In genomic region chr1:52552236-52552504, GRCh38 we compare ENCODE assay signal across 1 cellular context.
A peak's percentile ranks its signal among the peaks of the same experiment; 100 is the strongest.
TF ChIP-seq lines count a peak whose summit lies in the region.

No MANE protein-coding gene starts in this region.

TF ChIP-seq in GM12878, 131 proteins besides CTCF, POLR2A, EP300 and RAD21 (continued from another document):
- no peak for TF ChIP-seq ZNF217 (IDR thresholded peaks at IDR 0.05)
- TF ChIP-seq CHD2 (IDR thresholded peaks at IDR 0.05; ENCODE audit: borderline replicate concordance, low read depth, low read length) = peak; percentile 44; the same call in 1 of the 2 replicates
- no peak for TF ChIP-seq BCL11A (IDR thresholded peaks at IDR 0.05; ENCODE audit: low read depth, low read length)
- TF ChIP-seq, protein P1, sequence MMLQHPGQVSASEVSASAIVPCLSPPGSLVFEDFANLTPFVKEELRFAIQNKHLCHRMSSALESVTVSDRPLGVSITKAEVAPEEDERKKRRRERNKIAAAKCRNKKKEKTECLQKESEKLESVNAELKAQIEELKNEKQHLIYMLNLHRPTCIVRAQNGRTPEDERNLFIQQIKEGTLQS (IDR thresholded peaks at IDR 0.05; ENCODE audit: borderline replicate concordance, extremely low read depth, low read depth, low read length) = no peak
- TF ChIP-seq, protein P2, sequence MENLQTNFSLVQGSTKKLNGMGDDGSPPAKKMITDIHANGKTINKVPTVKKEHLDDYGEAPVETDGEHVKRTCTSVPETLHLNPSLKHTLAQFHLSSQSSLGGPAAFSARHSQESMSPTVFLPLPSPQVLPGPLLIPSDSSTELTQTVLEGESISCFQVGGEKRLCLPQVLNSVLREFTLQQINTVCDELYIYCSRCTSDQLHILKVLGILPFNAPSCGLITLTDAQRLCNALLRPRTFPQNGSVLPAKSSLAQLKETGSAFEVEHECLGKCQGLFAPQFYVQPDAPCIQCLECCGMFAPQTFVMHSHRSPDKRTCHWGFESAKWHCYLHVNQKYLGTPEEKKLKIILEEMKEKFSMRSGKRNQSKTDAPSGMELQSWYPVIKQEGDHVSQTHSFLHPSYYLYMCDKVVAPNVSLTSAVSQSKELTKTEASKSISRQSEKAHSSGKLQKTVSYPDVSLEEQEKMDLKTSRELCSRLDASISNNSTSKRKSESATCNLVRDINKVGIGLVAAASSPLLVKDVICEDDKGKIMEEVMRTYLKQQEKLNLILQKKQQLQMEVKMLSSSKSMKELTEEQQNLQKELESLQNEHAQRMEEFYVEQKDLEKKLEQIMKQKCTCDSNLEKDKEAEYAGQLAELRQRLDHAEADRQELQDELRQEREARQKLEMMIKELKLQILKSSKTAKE (IDR thresholded peaks at IDR 0.05; ENCODE audit: low read depth, poor library complexity, severe bottlenecking) = peak; percentile 31
- TF ChIP-seq TAF1 (IDR thresholded peaks at IDR 0.05; ENCODE audit: borderline replicate concordance, low read depth, low read length) = peak; percentile 46; the same call in 1 of the 2 replicates
- TF ChIP-seq, protein P3, sequence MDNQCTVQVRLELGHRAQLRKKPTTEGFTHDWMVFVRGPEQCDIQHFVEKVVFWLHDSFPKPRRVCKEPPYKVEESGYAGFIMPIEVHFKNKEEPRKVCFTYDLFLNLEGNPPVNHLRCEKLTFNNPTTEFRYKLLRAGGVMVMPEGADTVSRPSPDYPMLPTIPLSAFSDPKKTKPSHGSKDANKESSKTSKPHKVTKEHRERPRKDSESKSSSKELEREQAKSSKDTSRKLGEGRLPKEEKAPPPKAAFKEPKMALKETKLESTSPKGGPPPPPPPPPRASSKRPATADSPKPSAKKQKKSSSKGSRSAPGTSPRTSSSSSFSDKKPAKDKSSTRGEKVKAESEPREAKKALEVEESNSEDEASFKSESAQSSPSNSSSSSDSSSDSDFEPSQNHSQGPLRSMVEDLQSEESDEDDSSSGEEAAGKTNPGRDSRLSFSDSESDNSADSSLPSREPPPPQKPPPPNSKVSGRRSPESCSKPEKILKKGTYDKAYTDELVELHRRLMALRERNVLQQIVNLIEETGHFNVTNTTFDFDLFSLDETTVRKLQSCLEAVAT (IDR thresholded peaks at IDR 0.05) = 0 out of 2 replicates have a peak, but pooled peaks have one; percentile 9
- 0 out of 2 replicates have a peak, but pooled peaks have one; percentile 33 for TF ChIP-seq YY1 (IDR thresholded peaks at IDR 0.05; ENCODE audit: low read depth, low read length)
- TF ChIP-seq POLR2AphosphoS5 (IDR thresholded peaks at IDR 0.05; ENCODE audit: low read length) = no peak
- 0 out of 2 replicates have a peak, but pooled peaks have one; percentile 51 for TF ChIP-seq CREB1 (IDR thresholded peaks at IDR 0.05; ENCODE audit: low read depth)
- TF ChIP-seq BHLHE40 (IDR thresholded peaks at IDR 0.05; ENCODE audit: borderline replicate concordance in 1 of 2, low read depth in 2 of 2, low read length in 1 of 2) = 0 out of 4 replicates have a peak, but pooled peaks have one; percentile 8 to 40
- no peak for TF ChIP-seq CHD1 (IDR thresholded peaks at IDR 0.05; ENCODE audit: low read depth, low read length)
- peak; percentile 58; the same call in 1 of the 2 replicates for TF ChIP-seq MXI1 (IDR thresholded peaks at IDR 0.05; ENCODE audit: low read depth, low read length)
- TF ChIP-seq CBFB (IDR thresholded peaks at IDR 0.05; ENCODE audit: low read depth) = peak; percentile 48; the same call in 1 of the 2 replicates
- TF ChIP-seq POU2F2 (IDR thresholded peaks at IDR 0.05; ENCODE audit: borderline replicate concordance, low read depth, low read length) = peak; percentile 80; the same call in 1 of the 3 replicates
TF ChIP-seq in GM12878: peak in this region for 13.
